1 cellular context compared by ENCODE assay signal in the genomic region with DNA sequence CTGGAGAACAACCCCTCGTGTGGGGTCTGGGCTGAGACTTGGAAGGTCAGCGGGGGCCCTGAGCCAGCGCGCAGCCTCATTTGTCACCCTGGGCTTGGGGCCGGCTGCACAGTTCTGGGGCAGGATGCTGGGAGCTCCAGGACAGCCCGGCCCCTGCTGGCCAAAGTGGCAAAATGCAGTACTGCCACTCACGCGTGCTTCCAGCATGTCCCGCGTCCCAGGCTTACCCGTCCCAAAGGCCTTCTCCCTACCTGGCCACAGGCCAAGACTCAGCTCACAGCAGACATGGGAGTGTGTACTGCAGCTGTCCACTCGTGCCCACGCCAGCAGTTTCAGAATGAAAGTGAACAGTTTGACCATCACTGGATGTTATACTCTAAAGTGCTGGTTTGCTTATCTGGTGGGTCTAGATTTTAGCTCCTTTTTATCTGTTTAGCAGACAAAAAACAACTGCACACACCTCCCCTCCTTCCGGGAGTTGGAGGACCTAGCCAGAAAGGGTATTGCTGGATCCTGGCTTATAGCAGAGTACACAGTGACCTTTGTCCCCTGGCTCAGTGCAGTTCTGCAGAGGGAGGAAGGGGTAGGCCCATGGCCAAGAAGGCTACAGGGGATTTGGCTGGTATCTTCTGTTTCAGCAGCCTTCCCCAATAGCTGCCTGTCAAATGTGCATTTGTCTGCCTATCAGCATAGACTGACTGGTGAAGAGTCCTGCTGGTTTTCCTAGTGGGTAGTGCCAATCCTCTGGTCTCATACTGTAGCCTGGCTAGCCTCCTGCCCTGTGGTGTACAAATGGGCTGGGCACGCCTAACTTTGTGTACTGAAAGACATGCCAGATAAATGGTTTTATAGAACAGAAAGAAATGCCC.
A peak's percentile ranks its signal among the peaks of the same experiment; 100 is the strongest.
TF ChIP-seq lines count a peak whose summit lies in the region.

No MANE protein-coding gene starts in this region.

TF ChIP-seq in K562, 482 proteins besides CTCF, POLR2A, EP300 and RAD21 (continued from another document and continues in another):
- TF ChIP-seq ZNF143 (CRISPR knock-in tag; IDR thresholded peaks at IDR 0.05) (no peak), SNIP1 (IDR thresholded peaks at IDR 0.05; ENCODE audit: low read depth) (no peak), ELK1 (CRISPR knock-in tag; IDR thresholded peaks at IDR 0.05) (no peak), PBX2 (CRISPR knock-in tag; IDR thresholded peaks at IDR 0.05; ENCODE audit: low read depth) (peak; percentile 35; the same call in 1 of the 2 replicates), PBX2 (tag; conservative IDR thresholded peaks at IDR 0.05; ENCODE audit: low read depth) (no peak), RBM22 (IDR thresholded peaks at IDR 0.05; ENCODE audit: low read depth, low read length, poor library complexity, severe bottlenecking) (no peak), HSF4 (CRISPR knock-in tag; IDR thresholded peaks at IDR 0.05; ENCODE audit: borderline replicate concordance) (no peak), ZNF217 (CRISPR knock-in tag; IDR thresholded peaks at IDR 0.05) (no peak), BHLHE40 (IDR thresholded peaks at IDR 0.05; ENCODE audit: low read length) (peak; percentile 88), ZNF23 (CRISPR knock-in tag; IDR thresholded peaks at IDR 0.05) (no peak), ZNF609 (CRISPR knock-in tag; IDR thresholded peaks at IDR 0.05; ENCODE audit: borderline replicate concordance) (no peak), KHSRP (IDR thresholded peaks at IDR 0.05) (no peak), RFX1 (IDR thresholded peaks at IDR 0.05) (no peak), ETV5 (CRISPR knock-in tag; IDR thresholded peaks at IDR 0.05; ENCODE audit: low read depth) (no peak), PRPF4 (IDR thresholded peaks at IDR 0.05; ENCODE audit: insufficient read depth, low read depth, low read length, poor library complexity, severe bottlenecking) (no peak), SMARCB1 (IDR thresholded peaks at IDR 0.05; ENCODE audit: insufficient read length, low read depth) (no peak), ZNF224 (CRISPR knock-in tag; IDR thresholded peaks at IDR 0.05) (no peak), ERF (CRISPR knock-in tag; IDR thresholded peaks at IDR 0.05) (no peak), TAF9B (IDR thresholded peaks at IDR 0.05; ENCODE audit: partially characterized antibody) (no peak), ZC3H8 (IDR thresholded peaks at IDR 0.05) (no peak), PRMT5 (CRISPR knock-in tag; IDR thresholded peaks at IDR 0.05) (no peak), SP1 (CRISPR knock-in tag; IDR thresholded peaks at IDR 0.05) (no peak), ZNF354B (CRISPR knock-in tag; IDR thresholded peaks at IDR 0.05) (no peak), ZNF263 (CRISPR knock-in tag; IDR thresholded peaks at IDR 0.05; ENCODE audit: borderline replicate concordance) (no peak), MCM2 (IDR thresholded peaks at IDR 0.05; ENCODE audit: low read depth) (no peak), SMAD2 (IDR thresholded peaks at IDR 0.05; ENCODE audit: low read depth, low read length) (no peak), ZNF184 (CRISPR knock-in tag; IDR thresholded peaks at IDR 0.05) (no peak), TBP (optimal IDR thresholded peaks at IDR 0.05; ENCODE audit: low read depth, low read length) (peak; percentile 38), MBD2 (IDR thresholded peaks at IDR 0.05; ENCODE audit: borderline replicate concordance, low read depth) (no peak), RAD51 (IDR thresholded peaks at IDR 0.05; ENCODE audit: borderline replicate concordance, low read depth) (no peak), HNRNPL (IDR thresholded peaks at IDR 0.05; ENCODE audit: low read depth, low read length) (no peak), STAT5A (IDR thresholded peaks at IDR 0.05; ENCODE audit: borderline replicate concordance, low read length) (no peak), ZNF174 (CRISPR knock-in tag; IDR thresholded peaks at IDR 0.05) (no peak), ATF1 (CRISPR knock-in tag; IDR thresholded peaks at IDR 0.05) (no peak), ATF1 (tag; IDR thresholded peaks at IDR 0.05) (peak; percentile 19; the same call in 1 of the 2 replicates), NRF1 (conservative IDR thresholded peaks at IDR 0.05 in 1 of 2, IDR thresholded peaks at IDR 0.05 in 1 of 2) (peak; percentile 61 to 72), PYGO2 (tag; IDR thresholded peaks at IDR 0.05) (no peak), SAFB2 (IDR thresholded peaks at IDR 0.05; ENCODE audit: borderline replicate concordance, low read depth, low read length, severe bottlenecking) (no peak), CAMTA2 (CRISPR knock-in tag; conservative IDR thresholded peaks at IDR 0.05) (no peak), ZNF436 (CRISPR knock-in tag; IDR thresholded peaks at IDR 0.05) (no peak), ZSCAN29 (IDR thresholded peaks at IDR 0.05) (no peak), FUS (optimal IDR thresholded peaks at IDR 0.05; ENCODE audit: low read depth, low read length) (no peak), ZNF347 (CRISPR knock-in tag; IDR thresholded peaks at IDR 0.05; ENCODE audit: low read depth) (no peak), KAT7 (CRISPR knock-in tag; IDR thresholded peaks at IDR 0.05; ENCODE audit: borderline replicate concordance) (no peak)
- TF ChIP-seq, protein P1, sequence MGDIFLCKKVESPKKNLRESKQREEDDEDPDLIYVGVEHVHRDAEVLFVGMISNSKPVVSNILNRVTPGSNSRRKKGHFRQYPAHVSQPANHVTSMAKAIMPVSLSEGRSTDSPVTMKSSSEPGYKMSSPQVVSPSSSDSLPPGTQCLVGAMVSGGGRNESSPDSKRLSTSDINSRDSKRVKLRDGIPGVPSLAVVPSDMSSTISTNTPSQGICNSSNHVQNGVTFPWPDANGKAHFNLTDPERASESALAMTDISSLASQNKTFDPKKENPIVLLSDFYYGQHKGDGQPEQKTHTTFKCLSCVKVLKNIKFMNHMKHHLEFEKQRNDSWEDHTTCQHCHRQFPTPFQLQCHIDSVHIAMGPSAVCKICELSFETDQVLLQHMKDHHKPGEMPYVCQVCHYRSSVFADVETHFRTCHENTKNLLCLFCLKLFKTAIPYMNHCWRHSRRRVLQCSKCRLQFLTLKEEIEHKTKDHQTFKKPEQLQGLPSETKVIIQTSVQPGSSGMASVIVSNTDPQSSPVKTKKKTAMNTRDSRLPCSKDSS (IDR thresholded peaks at IDR 0.05; ENCODE audit: low read depth, partially characterized antibody) = no peak
- TF ChIP-seq, protein P2, sequence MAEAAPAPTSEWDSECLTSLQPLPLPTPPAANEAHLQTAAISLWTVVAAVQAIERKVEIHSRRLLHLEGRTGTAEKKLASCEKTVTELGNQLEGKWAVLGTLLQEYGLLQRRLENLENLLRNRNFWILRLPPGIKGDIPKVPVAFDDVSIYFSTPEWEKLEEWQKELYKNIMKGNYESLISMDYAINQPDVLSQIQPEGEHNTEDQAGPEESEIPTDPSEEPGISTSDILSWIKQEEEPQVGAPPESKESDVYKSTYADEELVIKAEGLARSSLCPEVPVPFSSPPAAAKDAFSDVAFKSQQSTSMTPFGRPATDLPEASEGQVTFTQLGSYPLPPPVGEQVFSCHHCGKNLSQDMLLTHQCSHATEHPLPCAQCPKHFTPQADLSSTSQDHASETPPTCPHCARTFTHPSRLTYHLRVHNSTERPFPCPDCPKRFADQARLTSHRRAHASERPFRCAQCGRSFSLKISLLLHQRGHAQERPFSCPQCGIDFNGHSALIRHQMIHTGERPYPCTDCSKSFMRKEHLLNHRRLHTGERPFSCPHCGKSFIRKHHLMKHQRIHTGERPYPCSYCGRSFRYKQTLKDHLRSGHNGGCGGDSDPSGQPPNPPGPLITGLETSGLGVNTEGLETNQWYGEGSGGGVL (CRISPR knock-in tag; IDR thresholded peaks at IDR 0.05) = no peak
- TF ChIP-seq, protein P3, sequence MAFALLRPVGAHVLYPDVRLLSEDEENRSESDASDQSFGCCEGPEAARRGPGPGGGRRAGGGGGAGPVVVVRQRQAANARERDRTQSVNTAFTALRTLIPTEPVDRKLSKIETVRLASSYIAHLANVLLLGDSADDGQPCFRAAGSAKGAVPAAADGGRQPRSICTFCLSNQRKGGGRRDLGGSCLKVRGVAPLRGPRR (CRISPR knock-in tag; IDR thresholded peaks at IDR 0.05) = no peak
- TF ChIP-seq, protein P4, sequence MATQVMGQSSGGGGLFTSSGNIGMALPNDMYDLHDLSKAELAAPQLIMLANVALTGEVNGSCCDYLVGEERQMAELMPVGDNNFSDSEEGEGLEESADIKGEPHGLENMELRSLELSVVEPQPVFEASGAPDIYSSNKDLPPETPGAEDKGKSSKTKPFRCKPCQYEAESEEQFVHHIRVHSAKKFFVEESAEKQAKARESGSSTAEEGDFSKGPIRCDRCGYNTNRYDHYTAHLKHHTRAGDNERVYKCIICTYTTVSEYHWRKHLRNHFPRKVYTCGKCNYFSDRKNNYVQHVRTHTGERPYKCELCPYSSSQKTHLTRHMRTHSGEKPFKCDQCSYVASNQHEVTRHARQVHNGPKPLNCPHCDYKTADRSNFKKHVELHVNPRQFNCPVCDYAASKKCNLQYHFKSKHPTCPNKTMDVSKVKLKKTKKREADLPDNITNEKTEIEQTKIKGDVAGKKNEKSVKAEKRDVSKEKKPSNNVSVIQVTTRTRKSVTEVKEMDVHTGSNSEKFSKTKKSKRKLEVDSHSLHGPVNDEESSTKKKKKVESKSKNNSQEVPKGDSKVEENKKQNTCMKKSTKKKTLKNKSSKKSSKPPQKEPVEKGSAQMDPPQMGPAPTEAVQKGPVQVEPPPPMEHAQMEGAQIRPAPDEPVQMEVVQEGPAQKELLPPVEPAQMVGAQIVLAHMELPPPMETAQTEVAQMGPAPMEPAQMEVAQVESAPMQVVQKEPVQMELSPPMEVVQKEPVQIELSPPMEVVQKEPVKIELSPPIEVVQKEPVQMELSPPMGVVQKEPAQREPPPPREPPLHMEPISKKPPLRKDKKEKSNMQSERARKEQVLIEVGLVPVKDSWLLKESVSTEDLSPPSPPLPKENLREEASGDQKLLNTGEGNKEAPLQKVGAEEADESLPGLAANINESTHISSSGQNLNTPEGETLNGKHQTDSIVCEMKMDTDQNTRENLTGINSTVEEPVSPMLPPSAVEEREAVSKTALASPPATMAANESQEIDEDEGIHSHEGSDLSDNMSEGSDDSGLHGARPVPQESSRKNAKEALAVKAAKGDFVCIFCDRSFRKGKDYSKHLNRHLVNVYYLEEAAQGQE (CRISPR knock-in tag; IDR thresholded peaks at IDR 0.05; ENCODE audit: low read depth) = no peak
- TF ChIP-seq, protein P5, sequence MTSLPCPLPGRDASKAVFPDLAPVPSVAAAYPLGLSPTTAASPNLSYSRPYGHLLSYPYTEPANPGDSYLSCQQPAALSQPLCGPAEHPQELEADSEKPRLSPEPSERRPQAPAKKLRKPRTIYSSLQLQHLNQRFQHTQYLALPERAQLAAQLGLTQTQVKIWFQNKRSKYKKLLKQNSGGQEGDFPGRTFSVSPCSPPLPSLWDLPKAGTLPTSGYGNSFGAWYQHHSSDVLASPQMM (CRISPR knock-in tag; IDR thresholded peaks at IDR 0.05) = no peak
- TF ChIP-seq, protein P6, sequence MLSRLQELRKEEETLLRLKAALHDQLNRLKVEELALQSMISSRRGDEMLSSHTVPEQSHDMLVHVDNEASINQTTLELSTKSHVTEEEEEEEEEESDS (CRISPR knock-in tag; IDR thresholded peaks at IDR 0.05) = no peak
